ENCODE assay signal across 10 cellular contexts in genomic region chr15:39908186-39908585, GRCh38. TPM values are rescaled to one million over a fixed set of nuclear protein-coding genes. Genes with fewer than 3 reads are reported as not detected.
DNase-seq lines count a peak whose midpoint lies in the region; ATAC-seq and TF ChIP-seq lines count a peak whose summit lies in the region.
"Had no signal": no experiment of that assay in that cellular context is flagged by ENCODE, and none has a peak within 500 bp of the region (broad histone marks: within the 10 kb centered on the region; RNA-seq: fewer than 3 reads in every experiment).

No MANE protein-coding gene starts in this region.

- DNase-seq in AG04450 (ENCODE audit: low read depth, low spot score) (peak; percentile 80), amniotic stem cell (lab: John Stamatoyannopoulos, UW) (peak; percentile 74), glomerular visceral epithelial cell (ENCODE audit: extremely low spot score) (peak; percentile 68), right lobe of liver (no peak), T-helper 1 cell (no peak), H7 (no peak)
- DNase-seq in NK-92 treated with Interleukin-12 subunit alpha and Interleukin-12 subunit beta, amount 100 ng/mL, for 24 hours (lab: John Stamatoyannopoulos, UW) = no peak
- DNase-seq: MM.1S; stimulated activated CD4-positive, alpha-beta T cell treated with anti-CD3 and anti-CD28 coated beads, Interleukin-4, amount 100 ng/mL, for 24 hours had no signal

- H3K9me3 ChIP-seq in AG04450 (ENCODE audit: control insufficient read depth, insufficient read depth, low read length) = no peaks in the 10 kb centered on the region
- no peaks in the 10 kb centered on the region for H3K9me3 ChIP-seq in HEK293 (ENCODE audit: control insufficient read depth, insufficient read depth, low read depth, low read length)
- H3K9me3 ChIP-seq in right lobe of liver = no peaks in the 10 kb centered on the region

- intact Hi-C loops in right lobe of liver (cut with DNase I) = no loop called here

- no peak for TF ChIP-seq POLR2A in right lobe of liver (IDR thresholded peaks at IDR 0.05)

- POLR2A ChIA-PET in AG04450 (lab: Yijun Ruan, JAX) = interaction anchor here (0.8 to 2.1 kb wide), 3 partner anchors 11 to 26 kb away, joined by 4 to 8 read pairs (median 7); partner anchors contain the start of genes EIF2AK4 and GPR176
- POLR2A ChIA-PET in HEK293 (lab: Yijun Ruan, JAX) = interaction anchor here (0.7 kb wide), 1 partner anchor 40 kb away, joined by 3 read pairs; no protein-coding TSS in a partner anchor

- H3K27me3 ChIP-seq in AG04450 (ENCODE audit: control insufficient read depth, insufficient read depth, low read length) = no peaks in the 10 kb centered on the region
- H3K27me3 ChIP-seq in right lobe of liver = no peaks in the 10 kb centered on the region
- H3K27me3 ChIP-seq in H7 (ENCODE audit: control insufficient read depth, insufficient read depth, low read length) = no peaks in the 10 kb centered on the region

- peak overlapping the region; percentile 82 for H3K27ac ChIP-seq in AG04450 (ENCODE audit: low read depth, low read length)
- no peak overlapping the region for H3K27ac ChIP-seq in HEK293 (ENCODE audit: extremely low read depth, low read depth, low read length)
- H3K27ac ChIP-seq in right lobe of liver = no peak overlapping the region

- TF ChIP-seq CTCF in AG04450 (IDR thresholded peaks at IDR 0.05; ENCODE audit: low read depth, low read length) (no peak), HEK293 (tag by site-specific recombination; IDR thresholded peaks at IDR 0.05) (no peak), right lobe of liver (IDR thresholded peaks at IDR 0.05) (no peak)

- H3K36me3 ChIP-seq in HEK293 (ENCODE audit: control insufficient read depth in 2 of 2, insufficient read depth in 1 of 2, low read length in 2 of 2) (no peaks in the 10 kb centered on the region), right lobe of liver (no peaks in the 10 kb centered on the region), H7 (replicated peaks; ENCODE audit: control insufficient read depth, insufficient read depth, low read length) (no peaks in the 10 kb centered on the region)

- WGBS in right lobe of liver (ENCODE audit: insufficient coverage, low coverage, low lambda C conversion rate, missing lambda C conversion rate) = 50% methylated on average over 1 of the region's 1 CpG

- CTCF ChIA-PET in AG04450 (lab: Charles Lee) = interaction anchor here (1.3 kb wide), 1 partner anchor 11 kb away, joined by 4 read pairs; no protein-coding TSS in a partner anchor
- CTCF ChIA-PET in HEK293 (lab: Yijun Ruan, JAX) = no interaction called here

- H3K4me1 ChIP-seq in HEK293 (ENCODE audit: control insufficient read depth, insufficient read depth, low read length) = no peaks in the 10 kb centered on the region; the same call in 1 of the 2 replicates
- H3K4me1 ChIP-seq in right lobe of liver = no peaks in the 10 kb centered on the region

- ATAC-seq in right lobe of liver = no peak

- H3K4me3 ChIP-seq in AG04450 (ENCODE audit: low read depth, low read length) (no peak overlapping the region), HEK293 (ENCODE audit: low read depth, low read length) (no peak overlapping the region), right lobe of liver (no peak overlapping the region), H7 (ENCODE audit: insufficient read depth, low read depth, low read length) (no peak overlapping the region)

TF ChIP-seq in HEK293, 187 proteins besides CTCF, POLR2A, EP300 and RAD21:
- no peak for TF ChIP-seq ZSCAN16 (tag by site-specific recombination; IDR thresholded peaks at IDR 0.05)
- no peak for TF ChIP-seq FEZF1 (tag by site-specific recombination; IDR thresholded peaks at IDR 0.05)
- TF ChIP-seq ZBTB48 (tag by site-specific recombination; IDR thresholded peaks at IDR 0.05) = no peak
- TF ChIP-seq ZNF639 (tag by site-specific recombination; IDR thresholded peaks at IDR 0.05) = no peak
- TF ChIP-seq ZNF138 (tag by site-specific recombination; IDR thresholded peaks at IDR 0.05; ENCODE audit: borderline replicate concordance) = no peak
- TF ChIP-seq ZBTB17 (tag by site-specific recombination; IDR thresholded peaks at IDR 0.05) = peak; percentile 75
- TF ChIP-seq ATF2 (tag by site-specific recombination; IDR thresholded peaks at IDR 0.05; ENCODE audit: low read depth) = no peak
- no peak for TF ChIP-seq ZNF707 (tag by site-specific recombination; IDR thresholded peaks at IDR 0.05)
- peak; percentile 58; the same call in 1 of the 2 replicates for TF ChIP-seq ZNF558 (tag by site-specific recombination; IDR thresholded peaks at IDR 0.05)
- no peak for TF ChIP-seq WT1 (tag by site-specific recombination; IDR thresholded peaks at IDR 0.05)
- no peak for TF ChIP-seq EGR2 (tag by site-specific recombination; IDR thresholded peaks at IDR 0.05; ENCODE audit: low read depth)
- TF ChIP-seq OVOL3 (tag by site-specific recombination; IDR thresholded peaks at IDR 0.05) = no peak
- TF ChIP-seq ZNF335 (tag by site-specific recombination; conservative IDR thresholded peaks at IDR 0.05) = 0 out of 2 replicates have a peak, but pooled peaks have one; percentile 19
- TF ChIP-seq ZNF837 (tag by site-specific recombination; IDR thresholded peaks at IDR 0.05) = no peak
- TF ChIP-seq ZNF223 (tag by site-specific recombination; IDR thresholded peaks at IDR 0.05) = no peak

RNA-seq across cellular contexts. Expression of gene GPR176, which starts 11.9 kb away (rescaled TPM):
- 83.9 and 116 TPM in 2 replicates for polyA plus RNA-seq in AG04450 (2011; rRNA removed)
- polyA minus RNA-seq in AG04450 (2011; rRNA and poly(A)+ RNA removed) = 212 and 329 TPM in 2 replicates
- total RNA-seq in right lobe of liver = 1 to 10 TPM in 3 of 6 experiments, under 1 TPM in 3; 0.59 to 2.1 (median 1.3) TPM
- total RNA-seq in H7 (2014; rRNA removed; shearing (Covaris generic)) = 30.1 and 43.6 TPM in 2 replicates

RNA-seq across cellular contexts. Expression of gene EIF2AK4, which starts 25.7 kb away (rescaled TPM):
- 83.9 and 96.9 TPM in 2 replicates for polyA plus RNA-seq in AG04450 (2011; rRNA removed)
- 111 and 117 TPM in 2 replicates for polyA minus RNA-seq in AG04450 (2011; rRNA and poly(A)+ RNA removed)
- total RNA-seq in right lobe of liver = 10 to 100 TPM; 12.6 to 42.3 (median 22.4) TPM
- total RNA-seq in H7 (2014; rRNA removed; shearing (Covaris generic)) = 44.1 and 74.6 TPM in 2 replicates

Comparison
In these comparisons a context has a peak if more than half of its experiments do, and no peak if none do; other contexts are left out.
1. DNase-seq: peak in AG04450 (single experiment), amniotic stem cell (single experiment) and glomerular visceral epithelial cell (single experiment); none in NK-92 treated with Interleukin-12 subunit alpha and Interleukin-12 subunit beta, amount 100 ng/mL, for 24 hours (single experiment), right lobe of liver (0 of 3), T-helper 1 cell (0 of 5) and H7 (single experiment).
2. RNA of gene GPR176, which starts 11.9 kb away (total RNA-seq): 30.1 to 43.6 TPM in H7; 0.59 to 2.1 TPM in right lobe of liver; every median in the first group is over 10 times any median in the second.